ENCODE assay signal across 19 cellular contexts in genomic region chr12:3333583-3333982, GRCh38.
DNase-seq lines count a peak whose midpoint lies in the region; ATAC-seq and TF ChIP-seq lines count a peak whose summit lies in the region.
"Had no signal": no experiment of that assay in that cellular context is flagged by ENCODE, and none has a peak within 500 bp of the region (broad histone marks: within the 10 kb centered on the region; RNA-seq: fewer than 3 reads in every experiment).

No MANE protein-coding gene starts in this region.

- H2BK15ac ChIP-seq in mesendoderm (replicated peaks; ENCODE audit: low read depth): no peak overlapping the region

- intact Hi-C loops in adrenal gland (cut with DNase I): no loop called here

- H3K27me3 ChIP-seq in mesendoderm (ENCODE audit: insufficient read depth, low read length, poor library complexity): no peaks in the 10 kb centered on the region
- H3K27me3 ChIP-seq in adrenal gland: no peaks in the 10 kb centered on the region
- H3K27me3 ChIP-seq: BLaER1 treated with 17β-estradiol and CSF1 and Interleukin-3, amounts not matched to agents 10 nM and 100 nM had no signal

- peaks cover 3% of the 10 kb centered on the region for H3K9me3 Mint-ChIP-seq in stimulated activated memory B cell treated with anti-CD40 and anti-IgM and Interleukin-4, amounts not matched to agents 10 μg/mL and 1 μg/mL and 100 μg/mL, for 72 hours
- H3K9me3 Mint-ChIP-seq: central memory CD8-positive, alpha-beta T cell; T-helper 1 cell treated with Interleukin-12 subunit alpha and Interleukin-12 subunit beta and Interleukin-4 antibody, amounts not matched to agents 30 μg/mL and 1 μg/mL, for 36 hours had no signal

- H3K56ac ChIP-seq in mesendoderm (ENCODE audit: low read length): no peak overlapping the region

- H3K79me2 ChIP-seq in mesendoderm (ENCODE audit: control insufficient read depth, insufficient read depth, low read length): no peaks in the 10 kb centered on the region

- H3K27ac Mint-ChIP-seq in stimulated activated memory B cell treated with anti-CD40 and anti-IgM and Interleukin-4, amounts not matched to agents 10 μg/mL and 1 μg/mL and 100 μg/mL, for 72 hours: no peak overlapping the region
- H3K27ac Mint-ChIP-seq: activated naive CD8-positive, alpha-beta T cell; T-helper 1 cell treated with Interleukin-12 subunit alpha and Interleukin-12 subunit beta and Interleukin-4 antibody, amounts not matched to agents 30 μg/mL and 1 μg/mL, for 36 hours had no signal

- no peak overlapping the region for H3K4me3 Mint-ChIP-seq in stimulated activated memory B cell treated with anti-CD40 and anti-IgM and Interleukin-4, amounts not matched to agents 10 μg/mL and 1 μg/mL and 100 μg/mL, for 72 hours
- H3K4me3 Mint-ChIP-seq: activated naive CD8-positive, alpha-beta T cell; central memory CD8-positive, alpha-beta T cell; IgD-negative memory B cell; T-helper 1 cell treated with Interleukin-12 subunit alpha and Interleukin-12 subunit beta and Interleukin-4 antibody, amounts not matched to agents 30 μg/mL and 1 μg/mL, for 36 hours had no signal

- H3K23ac ChIP-seq in mesendoderm (ENCODE audit: low read length): no peak overlapping the region

- H2BK5ac ChIP-seq in mesendoderm (ENCODE audit: low read length): no peak overlapping the region

- no peak for TF ChIP-seq POLR2A in adrenal gland (IDR thresholded peaks at IDR 0.05)

- H3K79me1 ChIP-seq in mesendoderm (ENCODE audit: low read length): no peaks in the 10 kb centered on the region

- TF ChIP-seq CTCF in fibroblast of pulmonary artery (IDR thresholded peaks at IDR 0.05; ENCODE audit: low read length, missing control alignments) (no peak), adrenal gland (IDR thresholded peaks at IDR 0.05) (no peak)

- no peaks in the 10 kb centered on the region for H3K4me1 Mint-ChIP-seq in stimulated activated memory B cell treated with anti-CD40 and anti-IgM and Interleukin-4, amounts not matched to agents 10 μg/mL and 1 μg/mL and 100 μg/mL, for 72 hours
- H3K4me1 Mint-ChIP-seq: central memory CD8-positive, alpha-beta T cell; IgD-negative memory B cell had no signal

- no peak overlapping the region for H3K4ac ChIP-seq in mesendoderm (ENCODE audit: low read depth, low read length)

- H3K4me1 ChIP-seq in mesendoderm (ENCODE audit: control insufficient read depth, low read depth, low read length): peaks cover 1% of the 10 kb centered on the region
- no peaks in the 10 kb centered on the region for H3K4me1 ChIP-seq in adrenal gland (replicated peaks in 1 of 2)
- H3K4me1 ChIP-seq: BLaER1 treated with 17β-estradiol and CSF1 and Interleukin-3, amounts not matched to agents 10 nM and 100 nM; tibial artery had no signal

- H3K4me3 ChIP-seq in fibroblast of pulmonary artery (replicated peaks; ENCODE audit: low read depth, low read length) (no peak overlapping the region), mesendoderm (ENCODE audit: low read length) (no peak overlapping the region), adrenal gland (no peak overlapping the region)
- H3K4me3 ChIP-seq: BLaER1 treated with 17β-estradiol and CSF1 and Interleukin-3, amounts not matched to agents 10 nM and 100 nM; GM23248; tibial artery had no signal

- no peak for ATAC-seq in stimulated activated memory B cell treated with anti-CD40 and anti-IgM and Interleukin-4, amounts not matched to agents 10 μg/mL and 1 μg/mL and 100 μg/mL, for 72 hours
- ATAC-seq in GM19351 (IDR thresholded peaks at IDR 0.05; ENCODE audit: unreplicated experiment): no peak

- H3K4me2 ChIP-seq in mesendoderm (ENCODE audit: low read length): no peak overlapping the region
- H3K4me2 ChIP-seq: BLaER1 treated with 17β-estradiol and CSF1 and Interleukin-3, amounts not matched to agents 10 nM and 100 nM had no signal

- no peak overlapping the region for H2AK5ac ChIP-seq in mesendoderm (ENCODE audit: low read length)

- H2BK120ac ChIP-seq in mesendoderm (ENCODE audit: low read depth, low read length): no peak overlapping the region

- DNase-seq in Daoy (ENCODE audit: low read depth): peak; percentile 51
- DNase-seq in HT1080 (ENCODE audit: low read depth): peak; percentile 35
- DNase-seq in fibroblast of pulmonary artery (ENCODE audit: low read depth): peak; percentile 7
- peak; percentile 92 for DNase-seq in mesendoderm
- no peak for DNase-seq in activated CD4-positive, alpha-beta T cell treated with anti-CD3 and anti-CD28 coated beads for 4 hours
- no peak for DNase-seq in adrenal gland
- DNase-seq: activated T-cell treated with anti-CD3 and anti-CD28 coated beads for 4 hours; GF-D8; GM23248; NCI-H1105; stimulated activated CD4-positive, alpha-beta T cell treated with anti-CD3 and anti-CD28 coated beads, Interleukin-2, amount 100 ng/mL, for 24 hours; tibial artery had no signal

- H3K36me3 Mint-ChIP-seq in stimulated activated memory B cell treated with anti-CD40 and anti-IgM and Interleukin-4, amounts not matched to agents 10 μg/mL and 1 μg/mL and 100 μg/mL, for 72 hours: no peaks in the 10 kb centered on the region
- H3K36me3 Mint-ChIP-seq: activated naive CD8-positive, alpha-beta T cell; IgD-negative memory B cell had no signal

- no peaks in the 10 kb centered on the region for H3K9me3 ChIP-seq in adrenal gland (replicated peaks in 1 of 3)
- H3K9me3 ChIP-seq: tibial artery had no signal

- H3K27me3 Mint-ChIP-seq in stimulated activated memory B cell treated with anti-CD40 and anti-IgM and Interleukin-4, amounts not matched to agents 10 μg/mL and 1 μg/mL and 100 μg/mL, for 72 hours: peaks cover 28% of the 10 kb centered on the region

- no CpG with 5 or more reads among the region's 10 CpGs for WGBS in mesendoderm (ENCODE audit: extremely low coverage, insufficient coverage, low lambda C conversion rate)
- WGBS in adrenal gland, 4 donors: 55 to 74% (median 60%) methylated on average over 7 to 10 of the region's 10 CpGs

- no peak overlapping the region for H4K5ac ChIP-seq in mesendoderm (ENCODE audit: low read length)

- no peak overlapping the region for H3K18ac ChIP-seq in mesendoderm (ENCODE audit: low read length)

- H3K27ac ChIP-seq in mesendoderm (ENCODE audit: low read depth, low read length) (no peak overlapping the region), adrenal gland (no peak overlapping the region)
- H3K27ac ChIP-seq: BLaER1 treated with 17β-estradiol and CSF1 and Interleukin-3, amounts not matched to agents 10 nM and 100 nM; GM23248; tibial artery had no signal

- H4K8ac ChIP-seq in mesendoderm (ENCODE audit: low read depth, low read length): no peak overlapping the region

- H3K9ac ChIP-seq in mesendoderm (ENCODE audit: low read length): no peak overlapping the region
- H3K9ac ChIP-seq: BLaER1 treated with 17β-estradiol and CSF1 and Interleukin-3, amounts not matched to agents 10 nM and 100 nM; GM23248 had no signal

- H3K36me3 ChIP-seq in mesendoderm (ENCODE audit: control insufficient read depth, insufficient read depth, low read length) (no peaks in the 10 kb centered on the region), adrenal gland (replicated peaks in 1 of 2) (no peaks in the 10 kb centered on the region)
- H3K36me3 ChIP-seq: BLaER1 treated with 17β-estradiol and CSF1 and Interleukin-3, amounts not matched to agents 10 nM and 100 nM; tibial artery had no signal

Comparison
In these comparisons a context has a peak if more than half of its experiments do, and no peak if none do; other contexts are left out.
1. DNase-seq: peak in Daoy (single experiment), HT1080 (single experiment), fibroblast of pulmonary artery (single experiment) and mesendoderm (single experiment); none in activated CD4-positive, alpha-beta T cell treated with anti-CD3 and anti-CD28 coated beads for 4 hours (0 of 2) and adrenal gland (0 of 7).